1 cellular context compared by ENCODE assay signal in the genomic region with DNA sequence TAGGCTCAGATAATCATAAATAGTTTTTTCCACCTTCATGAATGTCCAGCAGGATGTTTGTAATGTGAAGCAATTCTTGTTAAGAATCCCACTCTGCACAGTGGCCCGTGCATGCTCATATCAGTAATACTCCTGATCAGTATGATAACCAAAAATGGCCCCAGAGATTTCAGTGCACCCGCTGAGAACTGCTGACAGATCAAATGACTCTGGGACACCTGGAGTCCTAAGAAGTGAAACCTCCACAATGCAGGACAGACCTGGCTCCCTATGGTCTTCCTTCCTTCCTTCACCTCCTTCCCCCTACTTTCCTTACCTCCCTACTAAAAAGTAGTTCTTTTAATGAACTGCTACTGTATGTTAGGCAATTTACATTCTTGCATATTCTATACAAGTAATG.
TF ChIP-seq lines count a peak whose summit lies in the region.

No MANE protein-coding gene starts in this region.

TF ChIP-seq in GM23338, 12 proteins besides CTCF, POLR2A, EP300 and RAD21:
- TF ChIP-seq POLR2AphosphoS5 (IDR thresholded peaks at IDR 0.05; ENCODE audit: low read depth) = no peak
- no peak for TF ChIP-seq ZNF331 (CRISPR knock-in tag; IDR thresholded peaks at IDR 0.05; ENCODE audit: low read depth)
- no peak for TF ChIP-seq JUNB (IDR thresholded peaks at IDR 0.05; ENCODE audit: unreplicated experiment)
- TF ChIP-seq STAT1 (IDR thresholded peaks at IDR 0.05; ENCODE audit: unreplicated experiment) = no peak
- TF ChIP-seq ZNF114 (CRISPR knock-in tag; IDR thresholded peaks at IDR 0.05) = no peak
- TF ChIP-seq EZH2phosphoT487 (IDR thresholded peaks at IDR 0.05; ENCODE audit: unreplicated experiment) = no peak
- TF ChIP-seq, protein P1, sequence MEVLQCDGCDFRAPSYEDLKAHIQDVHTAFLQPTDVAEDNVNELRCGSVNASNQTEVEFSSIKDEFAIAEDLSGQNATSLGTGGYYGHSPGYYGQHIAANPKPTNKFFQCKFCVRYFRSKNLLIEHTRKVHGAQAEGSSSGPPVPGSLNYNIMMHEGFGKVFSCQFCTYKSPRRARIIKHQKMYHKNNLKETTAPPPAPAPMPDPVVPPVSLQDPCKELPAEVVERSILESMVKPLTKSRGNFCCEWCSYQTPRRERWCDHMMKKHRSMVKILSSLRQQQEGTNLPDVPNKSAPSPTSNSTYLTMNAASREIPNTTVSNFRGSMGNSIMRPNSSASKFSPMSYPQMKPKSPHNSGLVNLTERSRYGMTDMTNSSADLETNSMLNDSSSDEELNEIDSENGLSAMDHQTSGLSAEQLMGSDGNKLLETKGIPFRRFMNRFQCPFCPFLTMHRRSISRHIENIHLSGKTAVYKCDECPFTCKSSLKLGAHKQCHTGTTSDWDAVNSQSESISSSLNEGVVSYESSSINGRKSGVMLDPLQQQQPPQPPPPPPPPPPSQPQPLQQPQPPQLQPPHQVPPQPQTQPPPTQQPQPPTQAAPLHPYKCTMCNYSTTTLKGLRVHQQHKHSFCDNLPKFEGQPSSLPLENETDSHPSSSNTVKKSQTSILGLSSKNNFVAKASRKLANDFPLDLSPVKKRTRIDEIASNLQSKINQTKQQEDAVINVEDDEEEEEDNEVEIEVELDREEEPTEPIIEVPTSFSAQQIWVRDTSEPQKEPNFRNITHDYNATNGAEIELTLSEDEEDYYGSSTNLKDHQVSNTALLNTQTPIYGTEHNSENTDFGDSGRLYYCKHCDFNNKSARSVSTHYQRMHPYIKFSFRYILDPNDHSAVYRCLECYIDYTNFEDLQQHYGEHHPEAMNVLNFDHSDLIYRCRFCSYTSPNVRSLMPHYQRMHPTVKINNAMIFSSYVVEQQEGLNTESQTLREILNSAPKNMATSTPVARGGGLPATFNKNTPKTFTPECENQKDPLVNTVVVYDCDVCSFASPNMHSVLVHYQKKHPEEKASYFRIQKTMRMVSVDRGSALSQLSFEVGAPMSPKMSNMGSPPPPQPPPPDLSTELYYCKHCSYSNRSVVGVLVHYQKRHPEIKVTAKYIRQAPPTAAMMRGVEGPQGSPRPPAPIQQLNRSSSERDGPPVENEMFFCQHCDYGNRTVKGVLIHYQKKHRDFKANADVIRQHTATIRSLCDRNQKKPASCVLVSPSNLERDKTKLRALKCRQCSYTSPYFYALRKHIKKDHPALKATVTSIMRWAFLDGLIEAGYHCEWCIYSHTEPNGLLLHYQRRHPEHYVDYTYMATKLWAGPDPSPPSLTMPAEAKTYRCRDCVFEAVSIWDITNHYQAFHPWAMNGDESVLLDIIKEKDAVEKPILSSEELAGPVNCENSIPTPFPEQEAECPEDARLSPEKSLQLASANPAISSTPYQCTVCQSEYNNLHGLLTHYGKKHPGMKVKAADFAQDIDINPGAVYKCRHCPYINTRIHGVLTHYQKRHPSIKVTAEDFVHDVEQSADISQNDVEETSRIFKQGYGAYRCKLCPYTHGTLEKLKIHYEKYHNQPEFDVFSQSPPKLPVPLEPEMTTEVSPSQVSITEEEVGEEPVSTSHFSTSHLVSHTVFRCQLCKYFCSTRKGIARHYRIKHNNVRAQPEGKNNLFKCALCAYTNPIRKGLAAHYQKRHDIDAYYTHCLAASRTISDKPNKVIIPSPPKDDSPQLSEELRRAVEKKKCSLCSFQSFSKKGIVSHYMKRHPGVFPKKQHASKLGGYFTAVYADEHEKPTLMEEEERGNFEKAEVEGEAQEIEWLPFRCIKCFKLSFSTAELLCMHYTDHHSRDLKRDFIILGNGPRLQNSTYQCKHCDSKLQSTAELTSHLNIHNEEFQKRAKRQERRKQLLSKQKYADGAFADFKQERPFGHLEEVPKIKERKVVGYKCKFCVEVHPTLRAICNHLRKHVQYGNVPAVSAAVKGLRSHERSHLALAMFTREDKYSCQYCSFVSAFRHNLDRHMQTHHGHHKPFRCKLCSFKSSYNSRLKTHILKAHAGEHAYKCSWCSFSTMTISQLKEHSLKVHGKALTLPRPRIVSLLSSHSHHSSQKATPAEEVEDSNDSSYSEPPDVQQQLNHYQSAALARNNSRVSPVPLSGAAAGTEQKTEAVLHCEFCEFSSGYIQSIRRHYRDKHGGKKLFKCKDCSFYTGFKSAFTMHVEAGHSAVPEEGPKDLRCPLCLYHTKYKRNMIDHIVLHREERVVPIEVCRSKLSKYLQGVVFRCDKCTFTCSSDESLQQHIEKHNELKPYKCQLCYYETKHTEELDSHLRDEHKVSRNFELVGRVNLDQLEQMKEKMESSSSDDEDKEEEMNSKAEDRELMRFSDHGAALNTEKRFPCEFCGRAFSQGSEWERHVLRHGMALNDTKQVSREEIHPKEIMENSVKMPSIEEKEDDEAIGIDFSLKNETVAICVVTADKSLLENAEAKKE (CRISPR knock-in tag; IDR thresholded peaks at IDR 0.05) = no peak
- TF ChIP-seq CREB1 (CRISPR knock-in tag; IDR thresholded peaks at IDR 0.05; ENCODE audit: low read depth) = no peak
- no peak for TF ChIP-seq EZH2 (IDR thresholded peaks at IDR 0.05; ENCODE audit: low read depth, unreplicated experiment)
- TF ChIP-seq NANOG (IDR thresholded peaks at IDR 0.05; ENCODE audit: borderline replicate concordance) = no peak
- TF ChIP-seq ETS1 (IDR thresholded peaks at IDR 0.05) = no peak
- TF ChIP-seq, protein P2, sequence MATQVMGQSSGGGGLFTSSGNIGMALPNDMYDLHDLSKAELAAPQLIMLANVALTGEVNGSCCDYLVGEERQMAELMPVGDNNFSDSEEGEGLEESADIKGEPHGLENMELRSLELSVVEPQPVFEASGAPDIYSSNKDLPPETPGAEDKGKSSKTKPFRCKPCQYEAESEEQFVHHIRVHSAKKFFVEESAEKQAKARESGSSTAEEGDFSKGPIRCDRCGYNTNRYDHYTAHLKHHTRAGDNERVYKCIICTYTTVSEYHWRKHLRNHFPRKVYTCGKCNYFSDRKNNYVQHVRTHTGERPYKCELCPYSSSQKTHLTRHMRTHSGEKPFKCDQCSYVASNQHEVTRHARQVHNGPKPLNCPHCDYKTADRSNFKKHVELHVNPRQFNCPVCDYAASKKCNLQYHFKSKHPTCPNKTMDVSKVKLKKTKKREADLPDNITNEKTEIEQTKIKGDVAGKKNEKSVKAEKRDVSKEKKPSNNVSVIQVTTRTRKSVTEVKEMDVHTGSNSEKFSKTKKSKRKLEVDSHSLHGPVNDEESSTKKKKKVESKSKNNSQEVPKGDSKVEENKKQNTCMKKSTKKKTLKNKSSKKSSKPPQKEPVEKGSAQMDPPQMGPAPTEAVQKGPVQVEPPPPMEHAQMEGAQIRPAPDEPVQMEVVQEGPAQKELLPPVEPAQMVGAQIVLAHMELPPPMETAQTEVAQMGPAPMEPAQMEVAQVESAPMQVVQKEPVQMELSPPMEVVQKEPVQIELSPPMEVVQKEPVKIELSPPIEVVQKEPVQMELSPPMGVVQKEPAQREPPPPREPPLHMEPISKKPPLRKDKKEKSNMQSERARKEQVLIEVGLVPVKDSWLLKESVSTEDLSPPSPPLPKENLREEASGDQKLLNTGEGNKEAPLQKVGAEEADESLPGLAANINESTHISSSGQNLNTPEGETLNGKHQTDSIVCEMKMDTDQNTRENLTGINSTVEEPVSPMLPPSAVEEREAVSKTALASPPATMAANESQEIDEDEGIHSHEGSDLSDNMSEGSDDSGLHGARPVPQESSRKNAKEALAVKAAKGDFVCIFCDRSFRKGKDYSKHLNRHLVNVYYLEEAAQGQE (IDR thresholded peaks at IDR 0.05; ENCODE audit: unreplicated experiment) = no peak
